Comparison of ENCODE assay signal across 8 cellular contexts in genomic region chr3:32334675-32335074, GRCh38. TPM values are rescaled to one million over a fixed set of nuclear protein-coding genes. Genes with fewer than 3 reads are reported as not detected.
DNase-seq lines count a peak whose midpoint lies in the region; ATAC-seq and TF ChIP-seq lines count a peak whose summit lies in the region.

No MANE protein-coding gene starts in this region.

- no peaks in the 10 kb centered on the region for H3K36me3 Mint-ChIP-seq in WTC11
- H3K36me3 Mint-ChIP-seq in mesothelial cell of epicardium = peaks cover 6% of the 10 kb centered on the region

- ATAC-seq in WTC11 (peak; percentile 92), HG03460 (IDR thresholded peaks at IDR 0.05; ENCODE audit: unreplicated experiment) (no peak)

- TF ChIP-seq CTCF in HFF-Myc (IDR thresholded peaks at IDR 0.05; ENCODE audit: low read depth, low read length, missing control alignments) = peak; percentile 17
- peak; percentile 34; the same call in 1 of the 2 replicates for TF ChIP-seq CTCF in WTC11 (IDR thresholded peaks at IDR 0.05)
- TF ChIP-seq CTCF in choroid plexus epithelial cell (conservative IDR thresholded peaks at IDR 0.05; ENCODE audit: low read depth, low read length) = peak; percentile 54
- TF ChIP-seq CTCF in mesothelial cell of epicardium (IDR thresholded peaks at IDR 0.05; ENCODE audit: unreplicated experiment) = no peak

- H3K4me1 Mint-ChIP-seq in WTC11 (peaks cover 28% of the 10 kb centered on the region), mesothelial cell of epicardium (peaks cover 28% of the 10 kb centered on the region)

- H3K27ac Mint-ChIP-seq in WTC11 = no peak overlapping the region
- no peak overlapping the region for H3K27ac Mint-ChIP-seq in mesothelial cell of epicardium

- H3K27me3 Mint-ChIP-seq in WTC11 (ENCODE audit: low read depth) (no peaks in the 10 kb centered on the region), mesothelial cell of epicardium (ENCODE audit: low read depth) (no peaks in the 10 kb centered on the region)

- no peak for DNase-seq in HFF-Myc (ENCODE audit: extremely low read depth, low read depth)
- peak; percentile 54 for DNase-seq in WTC11 (ENCODE audit: low spot score)
- no peak for DNase-seq in choroid plexus epithelial cell (ENCODE audit: low read depth)
- peak; percentile 45 for DNase-seq in stimulated activated CD4-positive, alpha-beta T cell treated with anti-CD3 and anti-CD28 coated beads, Interleukin-2, amount 100 ng/mL, for 4 hours (ENCODE audit: low read depth)
- no peak for DNase-seq in NCI-H526 treated with DMSO at 0.1 percent for 48 hours (lab: John Stamatoyannopoulos, UW)
- DNase-seq in GF-D8 (lab: John Stamatoyannopoulos, UW) = no peak
- DNase-seq in mesothelial cell of epicardium (ENCODE audit: low spot score in 2 of 2, unreplicated experiment in 2 of 2) = no peak

- CTCF ChIA-PET in WTC11 (lab: Charles Lee) = interaction anchor here (0.6 to 2.3 kb wide), 27 partner anchors 8 to 161 kb away, joined by 3 to 9 read pairs (median 4); no protein-coding TSS in a partner anchor

- POLR2A ChIA-PET in WTC11 (lab: Charles Lee) = interaction anchor here (0.7 kb wide), 1 partner anchor 38 kb away, joined by 3 read pairs; no protein-coding TSS in a partner anchor

- H3K4me3 ChIP-seq in HFF-Myc (replicated peaks; ENCODE audit: low read depth, low read length) = no peak overlapping the region
- no peak overlapping the region for H3K4me3 ChIP-seq in choroid plexus epithelial cell (ENCODE audit: low read depth, low read length)

- H3K9me3 Mint-ChIP-seq in WTC11 (no peaks in the 10 kb centered on the region), mesothelial cell of epicardium (peaks cover 9% of the 10 kb centered on the region)

- H3K4me3 Mint-ChIP-seq in WTC11 (no peak overlapping the region), mesothelial cell of epicardium (no peak overlapping the region)

TF ChIP-seq in WTC11, 78 proteins besides CTCF, POLR2A, EP300 and RAD21:
- TF ChIP-seq ETV6 (CRISPR knock-in tag; IDR thresholded peaks at IDR 0.05) = no peak
- no peak for TF ChIP-seq ZSCAN18 (CRISPR knock-in tag; IDR thresholded peaks at IDR 0.05)
- no peak for TF ChIP-seq ZNF281 (CRISPR knock-in tag; IDR thresholded peaks at IDR 0.05)
- no peak for TF ChIP-seq CREM (CRISPR knock-in tag; IDR thresholded peaks at IDR 0.05)
- TF ChIP-seq TP53 (CRISPR knock-in tag; IDR thresholded peaks at IDR 0.05) = no peak
- no peak for TF ChIP-seq GRHL2 (CRISPR knock-in tag; IDR thresholded peaks at IDR 0.05; ENCODE audit: insufficient replicate concordance, severe bottlenecking)
- no peak for TF ChIP-seq RELA (CRISPR knock-in tag; IDR thresholded peaks at IDR 0.05; ENCODE audit: borderline replicate concordance)
- no peak for TF ChIP-seq CREB1 (CRISPR knock-in tag; IDR thresholded peaks at IDR 0.05)
- no peak for TF ChIP-seq ZMAT4 (CRISPR knock-in tag; IDR thresholded peaks at IDR 0.05)
- no peak for TF ChIP-seq USF1 (CRISPR knock-in tag; IDR thresholded peaks at IDR 0.05)
- TF ChIP-seq SOX15 (CRISPR knock-in tag; IDR thresholded peaks at IDR 0.05) = no peak

RNA-seq across cellular contexts. Expression of gene CMTM7, which starts 57.0 kb away (rescaled TPM):
- 19.9 to 24.0 TPM (median 23.4 TPM) in 3 replicates for total RNA-seq in WTC11 (2021)
- total RNA-seq in mesothelial cell of epicardium = 14.2 to 18.0 TPM (median 16.6 TPM) in 3 replicates

Comparison
In these comparisons a context has a peak if more than half of its experiments do, and no peak if none do; other contexts are left out.
1. DNase-seq: peak in WTC11 (single experiment) and stimulated activated CD4-positive, alpha-beta T cell treated with anti-CD3 and anti-CD28 coated beads, Interleukin-2, amount 100 ng/mL, for 4 hours (single experiment); none in HFF-Myc (single experiment), choroid plexus epithelial cell (single experiment), NCI-H526 treated with DMSO at 0.1 percent for 48 hours (single experiment), GF-D8 (single experiment) and mesothelial cell of epicardium (0 of 2).